Comparison of ENCODE assay signal across 8 cellular contexts in the genomic region with DNA sequence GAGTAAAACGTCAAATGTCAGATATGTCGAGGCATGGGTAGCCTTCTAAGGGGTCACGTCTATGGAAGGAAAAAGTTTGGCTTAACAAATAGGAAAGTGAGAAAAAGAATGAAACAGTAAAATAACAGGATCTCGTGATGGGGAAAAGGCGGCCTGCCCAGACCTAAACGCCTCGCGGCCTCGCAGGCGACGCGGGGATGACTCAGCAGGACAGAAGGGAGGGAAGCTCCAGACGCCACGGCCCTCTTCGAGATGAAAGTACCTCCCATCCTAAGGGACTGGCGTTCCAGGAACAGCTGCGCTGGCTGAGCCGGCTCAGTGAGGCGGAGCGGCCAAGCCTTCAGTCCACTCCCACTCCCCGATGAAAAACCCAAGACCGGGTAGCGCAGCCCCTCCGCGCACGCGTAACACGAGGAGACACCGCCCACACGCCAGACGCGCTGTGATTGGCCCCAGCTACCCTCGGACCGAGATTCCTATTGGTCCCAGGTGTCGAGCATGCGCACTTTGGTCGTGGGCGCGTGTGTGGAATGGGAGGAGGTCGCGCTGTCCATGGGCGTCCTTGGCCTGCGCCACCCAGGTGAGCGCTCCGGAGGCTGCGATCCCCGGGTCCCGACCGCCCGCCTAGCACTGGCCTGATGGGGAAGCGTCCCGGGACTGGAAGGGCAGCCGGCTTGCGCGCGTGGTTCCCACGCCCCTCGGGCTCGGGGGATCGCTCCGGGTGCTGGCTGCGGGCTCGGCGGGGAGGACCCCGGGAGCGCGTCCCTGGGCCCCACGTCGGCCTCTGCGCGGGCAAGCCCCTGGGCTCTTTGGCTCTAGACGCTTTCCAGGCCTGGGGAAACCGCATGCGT.
DNase-seq lines count a peak whose midpoint lies in the region; ATAC-seq, FAIRE-seq and TF ChIP-seq lines count a peak whose summit lies in the region.

No MANE protein-coding gene starts in this region.

- H4K20me1 ChIP-seq in MM.1S (ENCODE audit: insufficient read depth, low read length): no peaks in the 10 kb centered on the region

- H3K36me3 ChIP-seq in MM.1S (replicated peaks; ENCODE audit: insufficient read depth, low read length): no peaks in the 10 kb centered on the region

- H3F3A ChIP-seq in MM.1S (ENCODE audit: insufficient read depth, low read length): no peaks in the 10 kb centered on the region

- H3K4me2 ChIP-seq in MM.1S (ENCODE audit: low read depth, low read length): no peak overlapping the region

- ATAC-seq in GM21737 (IDR thresholded peaks at IDR 0.05; ENCODE audit: unreplicated experiment) (peak; percentile 95), activated B cell treated with CpG ODN at 0.5 μM for 24 hours (ENCODE audit: low read depth) (peak; percentile 96)

- H2AFZ ChIP-seq in MM.1S (ENCODE audit: low read length): no peak overlapping the region

- no peaks in the 10 kb centered on the region for H3K9me3 ChIP-seq in MM.1S (replicated peaks; ENCODE audit: insufficient read depth, low read length)

- H3K27me3 ChIP-seq in MM.1S (replicated peaks; ENCODE audit: insufficient read depth, low read length): no peaks in the 10 kb centered on the region

- POLR2A ChIA-PET in activated B cell treated with CpG ODN at 0.5 μM for 24 hours (lab: Charles Lee): no interaction called here

- H3K4me3 Mint-ChIP-seq in Calu3 (ENCODE audit: low read depth, unreplicated experiment): peak overlapping the region; percentile 89
- H3K4me3 Mint-ChIP-seq in activated B cell treated with CpG ODN at 0.5 μM for 24 hours: peak overlapping the region; percentile 81

- H3K4me1 Mint-ChIP-seq in Calu3 (ENCODE audit: low read depth, unreplicated experiment): peaks cover 10% of the 10 kb centered on the region
- H3K4me1 Mint-ChIP-seq in activated B cell treated with CpG ODN at 0.5 μM for 24 hours: peaks cover 25% of the 10 kb centered on the region

- no peaks in the 10 kb centered on the region for H3K9me2 ChIP-seq in MM.1S (replicated peaks; ENCODE audit: insufficient read depth, low read length)

- H3K4me3 ChIP-seq in cardiac fibroblast (replicated peaks in 1 of 2; ENCODE audit: low read depth in 2 of 2, low read length in 2 of 2) (peak overlapping the region; percentile 70 to 90), MM.1S (ENCODE audit: low read length) (no peak overlapping the region)

- TF ChIP-seq CTCF in Calu3 (IDR thresholded peaks at IDR 0.05; ENCODE audit: unreplicated experiment) (no peak), activated B cell treated with CpG ODN at 0.5 μM for 24 hours (IDR thresholded peaks at IDR 0.05) (no peak), cardiac fibroblast (IDR thresholded peaks at IDR 0.05; ENCODE audit: low read depth, low read length) (no peak), MM.1S (IDR thresholded peaks at IDR 0.05; ENCODE audit: low read length) (no peak)

- peak; percentile 89 for FAIRE-seq in islet of Langerhans (lab: Jason Lieb, UNC)

- DNase-seq in Calu3 (peak; percentile 95), NCI-H1092 (lab: John Stamatoyannopoulos, UW) (peak; percentile 86), activated B cell treated with CpG ODN at 0.5 μM for 24 hours (peak; percentile 76), cardiac fibroblast (ENCODE audit: low read depth in 2 of 2) (peak; percentile 99), MM.1S (no peak)
- peak; percentile 60 to 77 for DNase-seq in stimulated activated CD4-positive, alpha-beta T cell treated with anti-CD3 and anti-CD28 coated beads, Interleukin-1b, Interleukin-23, amount 100 ng/mL, for 1 hour (ENCODE audit: low read depth in 2 of 2)

- H3K27ac Mint-ChIP-seq in Calu3 (ENCODE audit: unreplicated experiment) (peak overlapping the region; percentile 95), activated B cell treated with CpG ODN at 0.5 μM for 24 hours (peak overlapping the region; percentile 70)

- no peak overlapping the region for H3K9ac ChIP-seq in MM.1S (ENCODE audit: low read length)

- H3K27ac ChIP-seq in MM.1S (ENCODE audit: low read length): no peak overlapping the region

- H3K36me3 Mint-ChIP-seq in Calu3 (ENCODE audit: insufficient read depth, unreplicated experiment) (peaks cover 20% of the 10 kb centered on the region), activated B cell treated with CpG ODN at 0.5 μM for 24 hours (ENCODE audit: low read depth) (peaks cover 7% of the 10 kb centered on the region)

- H3K4me1 ChIP-seq in MM.1S (ENCODE audit: low read length): no peaks in the 10 kb centered on the region

- CTCF ChIA-PET in Calu3 (lab: Charles Lee): interaction anchor here (1.0 kb wide), 1 partner anchor 570 kb away, joined by 3 read pairs; no protein-coding TSS in a partner anchor
- CTCF ChIA-PET in activated B cell treated with CpG ODN at 0.5 μM for 24 hours (lab: Charles Lee): no interaction called here

- no peaks in the 10 kb centered on the region for H3K27me3 Mint-ChIP-seq in Calu3 (ENCODE audit: unreplicated experiment)
- H3K27me3 Mint-ChIP-seq in activated B cell treated with CpG ODN at 0.5 μM for 24 hours: no peaks in the 10 kb centered on the region

- BruUV-seq in Calu3 (replicated peaks; lab: Mats Ljungman, UMichigan): no TSS peak

- intact Hi-C loops in Calu3 (cut with micrococcal nuclease; ENCODE audit: unreplicated experiment) (loop anchor here (1.0 kb wide), 1 partner anchor 29 kb away; no protein-coding TSS in a partner anchor), activated B cell treated with CpG ODN at 0.5 μM for 24 hours (cut with micrococcal nuclease) (loop anchor here (5.0 kb wide), 1 partner anchor 590 kb away; a partner anchor contains a TSS)

- no peaks in the 10 kb centered on the region for H3K79me2 ChIP-seq in MM.1S (ENCODE audit: low read length)

- no peaks in the 10 kb centered on the region for H3K9me3 Mint-ChIP-seq in Calu3 (ENCODE audit: low read depth, unreplicated experiment)
- H3K9me3 Mint-ChIP-seq in activated B cell treated with CpG ODN at 0.5 μM for 24 hours: no peaks in the 10 kb centered on the region
